ENCODE assay signal across 8 cellular contexts in genomic region chr17:8176998-8177731, GRCh38. TPM values are rescaled to one million over a fixed set of nuclear protein-coding genes. Genes with fewer than 3 reads are reported as not detected.
A peak's percentile ranks its signal among the peaks of the same experiment; 100 is the strongest.
DNase-seq lines count a peak whose midpoint lies in the region; ATAC-seq and TF ChIP-seq lines count a peak whose summit lies in the region.

No MANE protein-coding gene starts in this region.

- peak overlapping the region; percentile 76 for H3K18ac ChIP-seq in H9 (ENCODE audit: insufficient read length, low read depth, low read length)

- H3K79me2 ChIP-seq in H9 (ENCODE audit: insufficient read depth, low read length) = no peaks in the 10 kb centered on the region

- H3K36me3 Mint-ChIP-seq in H9 (ENCODE audit: insufficient read depth in 1 of 3, low read depth in 3 of 3) (no peaks in the 10 kb centered on the region; a peak in 1 of 7 replicates), WTC11 (no peaks in the 10 kb centered on the region)

- intact Hi-C loops in left ventricle myocardium inferior (cut with micrococcal nuclease) = no loop called here

- no peak overlapping the region for H3T11ph ChIP-seq in H9 (ENCODE audit: low read length)

- no peak overlapping the region for H2BK120ac ChIP-seq in H9 (ENCODE audit: low read depth, low read length, poor library complexity, severe bottlenecking)

- H3K4me2 ChIP-seq in H9 (ENCODE audit: insufficient read depth, insufficient read length, low read length) (peak overlapping the region; percentile 55), skeletal muscle satellite cell (ENCODE audit: low read length) (peak overlapping the region; percentile 86)

- peak overlapping the region; percentile 89 to 93 for H3K4me3 Mint-ChIP-seq in H9
- H3K4me3 Mint-ChIP-seq in WTC11 = peak overlapping the region; percentile 85

- no peak overlapping the region for H2BK5ac ChIP-seq in H9 (ENCODE audit: insufficient read length, low read length)

- H3K9me3 Mint-ChIP-seq in H9 = no peaks in the 10 kb centered on the region; a peak in 1 of 5 replicates
- no peaks in the 10 kb centered on the region for H3K9me3 Mint-ChIP-seq in WTC11

- H3K4me1 ChIP-seq in H9 (ENCODE audit: insufficient read depth, low read length) = peaks cover 5% of the 10 kb centered on the region; the same call in 1 of the 2 replicates
- H3K4me1 ChIP-seq in left ventricle myocardium inferior = peaks cover 51% of the 10 kb centered on the region
- H3K4me1 ChIP-seq in skeletal muscle satellite cell (ENCODE audit: control insufficient read depth, insufficient read depth, low read length) = peaks cover 23% of the 10 kb centered on the region

- no peak overlapping the region for H3K4ac ChIP-seq in H9 (ENCODE audit: low read depth, low read length)

- CTCF ChIA-PET in WTC11 (lab: Charles Lee) = interaction anchor here (0.9 to 1.4 kb wide), 3 partner anchors 15 to 117 kb away, joined by 3 read pairs; no protein-coding TSS in a partner anchor

- in situ Hi-C loops in G401 (cut with HindIII; ENCODE audit: low sequenced_read_pairs) = no loop called here

- H3K23ac ChIP-seq in H9 (ENCODE audit: insufficient read length, low read depth, low read length) = no peak overlapping the region

- no peaks in the 10 kb centered on the region for H3K27me3 Mint-ChIP-seq in H9 (ENCODE audit: low read depth)
- no peaks in the 10 kb centered on the region for H3K27me3 Mint-ChIP-seq in WTC11 (ENCODE audit: low read depth)

- whole genome bisulfite sequencing in H9 (ENCODE audit: extremely low coverage, insufficient read length, low lambda C conversion rate) = no CpG with 5 or more reads among the region's 19 CpGs

- no peak overlapping the region for H2AFZ ChIP-seq in H9 (ENCODE audit: low read length)

- ATAC-seq in WTC11 = no peak
- ATAC-seq in HG03108 (IDR thresholded peaks at IDR 0.05; ENCODE audit: unreplicated experiment) = no peak

- H3K9me3 ChIP-seq in H9 (ENCODE audit: control insufficient read depth, low read depth, low read length) (no peaks in the 10 kb centered on the region), left ventricle myocardium inferior (replicated peaks) (no peaks in the 10 kb centered on the region), skeletal muscle satellite cell (replicated peaks; ENCODE audit: low read length) (no peaks in the 10 kb centered on the region)

- H4K20me1 ChIP-seq in H9 (ENCODE audit: control insufficient read depth, insufficient read depth, insufficient read length) = no peaks in the 10 kb centered on the region

- no peak overlapping the region for H2BK12ac ChIP-seq in H9 (ENCODE audit: insufficient read length, low read depth, low read length)

- H3K27ac ChIP-seq in H9 (ENCODE audit: insufficient read length, low read depth, low read length) = no peak overlapping the region
- peak overlapping the region; percentile 87 for H3K27ac ChIP-seq in left ventricle myocardium inferior (replicated peaks)

- TF ChIP-seq CTCF in H9 (conservative IDR thresholded peaks at IDR 0.05) = no peak
- no peak for TF ChIP-seq CTCF in WTC11 (IDR thresholded peaks at IDR 0.05)
- TF ChIP-seq CTCF in left ventricle myocardium inferior (IDR thresholded peaks at IDR 0.05; ENCODE audit: borderline replicate concordance) = no peak

- H3K9ac ChIP-seq in H9 (ENCODE audit: extremely low read depth, insufficient read length, low read length) (peak overlapping the region; percentile 82), skeletal muscle satellite cell (ENCODE audit: low read depth, low read length) (peak overlapping the region; percentile 85)

- H4K91ac ChIP-seq in H9 (ENCODE audit: insufficient read length, low read depth, low read length) = no peak overlapping the region

- no peak overlapping the region for H2BK15ac ChIP-seq in H9 (ENCODE audit: low read depth, low read length)

- peak overlapping the region; percentile 92; the same call in 1 of the 2 replicates for H3K14ac ChIP-seq in H9 (ENCODE audit: insufficient read depth, low read length)

- H4K5ac ChIP-seq in H9 (ENCODE audit: insufficient read length, low read depth, low read length) = no peak overlapping the region

- no peak overlapping the region for H3K56ac ChIP-seq in H9 (ENCODE audit: insufficient read length, low read depth, low read length)

- POLR2A ChIA-PET in WTC11 (lab: Charles Lee) = interaction anchor here (0.5 to 1.2 kb wide), 2 partner anchors 18 to 32 kb away, joined by 3 read pairs; no protein-coding TSS in a partner anchor

- H3K4me1 Mint-ChIP-seq in H9 (peaks cover 26 to 28% of the 10 kb centered on the region in 2 experiments), WTC11 (peaks cover 31% of the 10 kb centered on the region)

- H4K8ac ChIP-seq in H9 (replicated peaks; ENCODE audit: insufficient read length, low read depth, low read length) = no peak overlapping the region

- no peak for DNase-seq in H9
- no peak for DNase-seq in WTC11 (ENCODE audit: low spot score)
- no peak for DNase-seq in left ventricle myocardium inferior
- DNase-seq in stimulated activated CD4-positive, alpha-beta T cell treated with anti-CD3 and anti-CD28 coated beads, Interleukin-12 subunit alpha, Interleukin-12 subunit beta, amount 100 ng/mL, for 4 hours = no peak
- no peak for DNase-seq in COLO668 (lab: John Stamatoyannopoulos, UW; ENCODE audit: unreplicated experiment)
- DNase-seq in G401 (ENCODE audit: low spot score) = no peak

- H3K27me3 ChIP-seq in H9 (ENCODE audit: insufficient read depth, low read length) (no peaks in the 10 kb centered on the region), left ventricle myocardium inferior (ENCODE audit: low read depth) (no peaks in the 10 kb centered on the region), skeletal muscle satellite cell (ENCODE audit: control insufficient read depth, insufficient read depth, low read length) (no peaks in the 10 kb centered on the region)

- peak overlapping the region; percentile 27 to 95 (median 73); a peak in 3 of 7 replicates for H3K27ac Mint-ChIP-seq in H9
- H3K27ac Mint-ChIP-seq in WTC11 = peak overlapping the region; percentile 43

- H2BK20ac ChIP-seq in H9 (ENCODE audit: low read depth, low read length, poor library complexity, severe bottlenecking) = no peak overlapping the region

- H3K36me3 ChIP-seq in left ventricle myocardium inferior (no peaks in the 10 kb centered on the region), skeletal muscle satellite cell (ENCODE audit: insufficient read depth, low read length) (no peaks in the 10 kb centered on the region)

- H3K4me3 ChIP-seq in left ventricle myocardium inferior (peak overlapping the region; percentile 77), skeletal muscle satellite cell (ENCODE audit: low read length) (peak overlapping the region; percentile 76)

- H3K79me1 ChIP-seq in H9 (ENCODE audit: insufficient read depth, low read depth, low read length, poor library complexity, severe bottlenecking) = no peaks in the 10 kb centered on the region

- peaks cover 10% of the 10 kb centered on the region for H3K23me2 ChIP-seq in H9 (ENCODE audit: insufficient read length, low read depth, low read length, poor library complexity, severe bottlenecking)

- H2AK5ac ChIP-seq in H9 (ENCODE audit: insufficient read length, low read length) = no peak overlapping the region

TF ChIP-seq in WTC11, 78 proteins besides CTCF, POLR2A, EP300 and RAD21 (continues in another document):
- no peak for TF ChIP-seq ELF4 (CRISPR knock-in tag; IDR thresholded peaks at IDR 0.05; ENCODE audit: low read depth)
- no peak for TF ChIP-seq CREB1 (CRISPR knock-in tag; IDR thresholded peaks at IDR 0.05)
- 0 out of 2 replicates have a peak, but pooled peaks have one; percentile 20 for TF ChIP-seq USF1 (CRISPR knock-in tag; IDR thresholded peaks at IDR 0.05)

RNA-seq across cellular contexts. Expression of gene TMEM107, which starts 1.0 kb away (rescaled TPM):
- total RNA-seq in H9 (2021) (12.7 and 14.3 TPM in 2 replicates), WTC11 (2021) (11.3 to 17.2 TPM (median 11.9 TPM) in 3 replicates), left ventricle myocardium inferior (7.9 TPM)
- total RNA-seq in skeletal muscle satellite cell (2012; rRNA removed) = 26.4 and 30.8 TPM in 2 replicates
- 37.8 and 60.6 TPM in 2 replicates for total RNA-seq in G401 (2014; rRNA removed; shearing (Covaris generic))

RNA-seq across cellular contexts. Expression of gene BORCS6, which starts 12.8 kb away (rescaled TPM):
- total RNA-seq in H9 (2021) = 3.1 and 3.4 TPM in 2 replicates
- total RNA-seq in WTC11 (2021) = 5.0 to 5.6 TPM (median 5.1 TPM) in 3 replicates
- 8.4 TPM for total RNA-seq in left ventricle myocardium inferior
- 5.5 and 6.1 TPM in 2 replicates for total RNA-seq in skeletal muscle satellite cell (2012; rRNA removed)
- total RNA-seq in G401 (2014; rRNA removed; shearing (Covaris generic)) = 24.3 and 25.6 TPM in 2 replicates

RNA-seq across cellular contexts. Expression of gene VAMP2, which starts 14.4 kb away (rescaled TPM):
- 22.8 and 22.9 TPM in 2 replicates for total RNA-seq in H9 (2021)
- 24.1 to 27.4 TPM (median 24.3 TPM) in 3 replicates for total RNA-seq in WTC11 (2021)
- total RNA-seq in left ventricle myocardium inferior = 59.6 TPM
- 2.0 and 5.5 TPM in 2 replicates for total RNA-seq in skeletal muscle satellite cell (2012; rRNA removed)
- 1.0 and 1.4 TPM in 2 replicates for total RNA-seq in G401 (2014; rRNA removed; shearing (Covaris generic))

RNA-seq across cellular contexts. Expression of gene PER1, which starts 25.0 kb away (rescaled TPM):
- total RNA-seq in H9 (2021) (36.5 and 37.2 TPM in 2 replicates), WTC11 (2021) (30.6 to 46.9 TPM (median 34.0 TPM) in 3 replicates), left ventricle myocardium inferior (109 TPM)
- total RNA-seq in skeletal muscle satellite cell (2012; rRNA removed) = 12.7 and 28.2 TPM in 2 replicates
- total RNA-seq in G401 (2014; rRNA removed; shearing (Covaris generic)) = 29.0 and 34.0 TPM in 2 replicates

RNA-seq across cellular contexts. Expression of gene AURKB, which starts 33.2 kb away (rescaled TPM):
- total RNA-seq in H9 (2021) (160 and 171 TPM in 2 replicates), WTC11 (2021) (180 to 215 TPM (median 183 TPM) in 3 replicates), left ventricle myocardium inferior (1.2 TPM)
- total RNA-seq in skeletal muscle satellite cell (2012; rRNA removed) = 11.7 and 17.9 TPM in 2 replicates
- 162 and 166 TPM in 2 replicates for total RNA-seq in G401 (2014; rRNA removed; shearing (Covaris generic))
